ENCODE assay signal across 9 cellular contexts in the genomic region with DNA sequence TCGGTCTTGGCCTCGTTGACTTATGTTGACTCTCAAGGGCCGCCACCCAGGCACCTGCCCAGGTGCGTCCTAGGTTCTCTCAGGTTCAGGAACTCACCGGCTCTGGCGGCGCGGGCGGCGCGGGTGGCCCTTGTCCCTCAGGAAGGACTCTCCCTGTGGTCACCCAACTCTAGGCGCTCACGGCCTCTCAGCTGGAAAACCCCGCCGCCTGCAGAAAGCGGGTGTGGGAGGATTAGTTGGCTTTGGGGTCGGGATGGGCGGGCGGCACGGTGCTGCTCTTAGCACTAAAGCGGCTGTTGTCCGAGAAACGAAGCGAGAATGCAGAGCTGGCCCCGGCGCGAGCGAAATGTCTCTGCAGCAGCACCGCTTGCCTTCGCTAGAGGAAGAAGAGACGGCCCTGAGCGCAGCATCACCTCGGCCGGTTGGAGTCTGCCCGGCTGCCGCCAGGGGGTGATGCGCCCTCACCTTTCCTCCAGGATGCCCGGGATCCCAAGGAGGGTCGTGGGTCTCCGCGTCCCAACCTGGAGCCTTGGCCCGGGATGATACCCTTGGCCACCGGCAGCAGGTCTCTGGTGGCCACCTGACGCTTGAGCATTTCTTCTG. TPM values are rescaled to one million over a fixed set of nuclear protein-coding genes. Genes with fewer than 3 reads are reported as not detected.
DNase-seq lines count a peak whose midpoint lies in the region; ATAC-seq and TF ChIP-seq lines count a peak whose summit lies in the region.
"Had no signal": no experiment of that assay in that cellular context is flagged by ENCODE, and none has a peak within 500 bp of the region (broad histone marks: within the 10 kb centered on the region; RNA-seq: fewer than 3 reads in every experiment).

No MANE protein-coding gene starts in this region.

- WGBS in aorta, 2 donors, result 6 to 10% methylated on average over 44 of the region's 44 CpGs

- no peaks in the 10 kb centered on the region for H3K4me1 ChIP-seq in aorta (ENCODE audit: control insufficient read depth in 1 of 2, insufficient read depth in 2 of 2, low read length in 2 of 2)

- peaks cover 35% of the 10 kb centered on the region for H3K27me3 Mint-ChIP-seq in nephron (ENCODE audit: low read depth)

- H3K27me3 ChIP-seq in aorta (ENCODE audit: control insufficient read depth in 1 of 2, insufficient read depth in 2 of 2, low read length in 1 of 2), result no peaks in the 10 kb centered on the region

- H3K9me3 Mint-ChIP-seq in nephron, result no peaks in the 10 kb centered on the region

- TF ChIP-seq CTCF in fibroblast of villous mesenchyme (IDR thresholded peaks at IDR 0.05; ENCODE audit: insufficient read depth, low read depth, low read length), result peak; percentile 71
- peak; percentile 70 to 80 (median 76) for TF ChIP-seq CTCF in nephron (IDR thresholded peaks at IDR 0.05; ENCODE audit: unreplicated experiment in 3 of 3)

- intact Hi-C loops in aorta (cut with DNase I), result loop anchor here in 1 of 2 donors (1.0 kb wide), 1 partner anchor 175 kb away; no protein-coding TSS in a partner anchor

- no peak overlapping the region for H3K4me3 ChIP-seq in fibroblast of villous mesenchyme (ENCODE audit: low read depth, low read length)
- H3K4me3 ChIP-seq in aorta (ENCODE audit: low read length in 2 of 2), result no peak overlapping the region

- H3K4me1 Mint-ChIP-seq in nephron, result no peaks in the 10 kb centered on the region

- no peaks in the 10 kb centered on the region for H3K36me3 ChIP-seq in aorta (ENCODE audit: control insufficient read depth in 1 of 2, insufficient read depth in 2 of 2, low read length in 1 of 2)

- no peaks in the 10 kb centered on the region for H3K36me3 Mint-ChIP-seq in nephron (ENCODE audit: low read depth)

- no peak overlapping the region for H3K4me3 Mint-ChIP-seq in nephron

- peak; percentile 75 for ATAC-seq in aorta (ENCODE audit: low FRiP score)
- no peak for ATAC-seq in HG02798 (IDR thresholded peaks at IDR 0.05; ENCODE audit: poor library complexity, unreplicated experiment)

- H3K9me3 ChIP-seq in aorta (ENCODE audit: control insufficient read depth, low read length), result no peaks in the 10 kb centered on the region

- no peak overlapping the region for H3K27ac ChIP-seq in aorta (ENCODE audit: low read depth in 1 of 2, low read length in 2 of 2)
- H3K27ac ChIP-seq: epithelial cell of prostate had no signal

- no peak overlapping the region for H3K27ac Mint-ChIP-seq in nephron

- peak; percentile 11 for DNase-seq in EL
- peak; percentile 29 for DNase-seq in HT1080 (ENCODE audit: low read depth)
- peak; percentile 21 for DNase-seq in activated CD8-positive, alpha-beta memory T cell treated with anti-CD3 and anti-CD28 coated beads, Interleukin-2, amount 50 U/mL, for 4 hours
- DNase-seq in fibroblast of villous mesenchyme (ENCODE audit: low read depth), result peak; percentile 17
- peak; percentile 61 to 83 for DNase-seq in aorta
- DNase-seq in foreskin melanocyte, result no peak

RNA-seq across cellular contexts. Expression of a gene that starts 8.1 kb away (rescaled TPM):
- total RNA-seq in HT1080 (2014; rRNA removed; shearing (Covaris generic)), result 9.3 and 13.6 TPM in 2 replicates
- 10.2 and 11.0 TPM in 2 replicates for polyA plus RNA-seq in HT1080 (2015; cell fraction: cytosol; rRNA removed)
- 13.2 and 15.3 TPM in 2 replicates for polyA plus RNA-seq in HT1080 (2015; cell fraction: nucleus; rRNA removed)
- 10.6 and 16.0 TPM in 2 replicates for total RNA-seq in fibroblast of villous mesenchyme
- 1 to 10 TPM; 7.0 to 9.4 TPM for total RNA-seq in aorta
- polyA plus RNA-seq in aorta, result 1 to 10 TPM; 6.1 to 6.3 TPM

RNA-seq across cellular contexts. Expression of a gene that starts 44.9 kb away (rescaled TPM):
- 27.8 and 31.3 TPM in 2 replicates for total RNA-seq in HT1080 (2014; rRNA removed; shearing (Covaris generic))
- polyA plus RNA-seq in HT1080 (2015; cell fraction: cytosol; rRNA removed), result 21.5 and 26.3 TPM in 2 replicates
- polyA plus RNA-seq in HT1080 (2015; cell fraction: nucleus; rRNA removed), result 26.8 and 28.9 TPM in 2 replicates
- total RNA-seq in fibroblast of villous mesenchyme (27.1 and 36.7 TPM in 2 replicates), aorta (10 to 100 TPM; 38.0 to 40.4 TPM)
- polyA plus RNA-seq in aorta, result 10 to 100 TPM; 11.5 to 13.8 TPM
